16 cellular contexts compared by ENCODE assay signal in the genomic region with DNA sequence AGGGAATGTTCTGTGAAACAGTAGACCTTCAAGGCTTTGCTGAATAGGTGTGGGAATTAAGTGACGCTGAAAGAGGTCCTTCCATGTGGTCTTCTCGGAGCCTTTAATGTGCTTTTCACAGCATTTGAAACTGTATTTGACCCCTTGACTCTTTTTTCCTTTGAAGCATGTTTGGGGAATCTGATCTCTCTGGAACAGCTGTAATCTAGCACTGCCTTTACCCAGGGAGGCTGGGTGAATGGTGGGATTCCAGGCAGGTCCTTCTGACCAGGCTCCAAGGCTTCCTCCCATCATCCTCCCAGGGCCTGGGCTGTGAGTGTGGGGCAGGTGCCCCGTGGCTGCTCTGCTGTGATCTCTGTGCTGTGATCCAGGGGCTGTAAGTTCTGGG. TPM values are rescaled to one million over a fixed set of nuclear protein-coding genes. Genes with fewer than 3 reads are reported as not detected.
DNase-seq lines count a peak whose midpoint lies in the region; ATAC-seq and TF ChIP-seq lines count a peak whose summit lies in the region.
"Had no signal": no experiment of that assay in that cellular context is flagged by ENCODE, and none has a peak within 500 bp of the region (broad histone marks: within the 10 kb centered on the region; RNA-seq: fewer than 3 reads in every experiment).

No MANE protein-coding gene starts in this region.

- WGBS in sigmoid colon, 2 donors: 64 to 74% methylated on average over 3 of the region's 3 CpGs

- ATAC-seq in activated CD4-positive, alpha-beta T cell treated with anti-CD3 and anti-CD28 coated beads for 36 hours: no peak
- no peak for ATAC-seq in central memory CD8-positive, alpha-beta T cell (replicated peaks; ENCODE audit: extremely low read depth, poor library complexity, severe bottlenecking)
- no peak for ATAC-seq in HG02678 (IDR thresholded peaks at IDR 0.05; ENCODE audit: unreplicated experiment)
- ATAC-seq: A549, gastroesophageal sphincter had no signal

- H3K9me3 ChIP-seq in Loucy (ENCODE audit: insufficient read depth, low read depth, low read length): no peaks in the 10 kb centered on the region
- no peaks in the 10 kb centered on the region for H3K9me3 ChIP-seq in neural progenitor cell (ENCODE audit: low read depth)
- no peaks in the 10 kb centered on the region for H3K9me3 ChIP-seq in sigmoid colon
- H3K9me3 ChIP-seq: A549, gastroesophageal sphincter, SJSA1, upper lobe of right lung had no signal

- no peaks in the 10 kb centered on the region for H3K9me2 ChIP-seq in Loucy (replicated peaks; ENCODE audit: low read depth, low read length)

- TF ChIP-seq CTCF in Loucy (conservative IDR thresholded peaks at IDR 0.05; ENCODE audit: low read length): no peak
- TF ChIP-seq CTCF in neural progenitor cell (IDR thresholded peaks at IDR 0.05): no peak
- TF ChIP-seq CTCF in sigmoid colon (IDR thresholded peaks at IDR 0.05): no peak

- CTCF ChIA-PET in activated CD4-positive, alpha-beta T cell treated with anti-CD3 and anti-CD28 coated beads for 36 hours (lab: Charles Lee): interaction anchor here (0.6 to 3.7 kb wide), 7 partner anchors 8 to 1437 kb away, joined by 3 to 26 read pairs (median 3); a partner anchor contains a TSS

- H3K79me2 ChIP-seq in Loucy (ENCODE audit: insufficient read depth, low read length): peaks cover 96% of the 10 kb centered on the region
- no peaks in the 10 kb centered on the region for H3K79me2 ChIP-seq in neural progenitor cell (ENCODE audit: low read depth)

- no peak for TF ChIP-seq POLR2A in sigmoid colon (IDR thresholded peaks at IDR 0.05)

- H3K4me1 ChIP-seq in Loucy (ENCODE audit: insufficient read depth, low read length, poor library complexity, severe bottlenecking) (peaks cover 79% of the 10 kb centered on the region), neural progenitor cell (no peaks in the 10 kb centered on the region), sigmoid colon (no peaks in the 10 kb centered on the region)
- H3K4me1 ChIP-seq: A549, gastroesophageal sphincter, SJSA1, upper lobe of right lung had no signal

- H4K20me1 ChIP-seq in Loucy (ENCODE audit: insufficient read depth, low read length, poor library complexity, severe bottlenecking) (peaks cover 33% of the 10 kb centered on the region), neural progenitor cell (ENCODE audit: low read depth) (no peaks in the 10 kb centered on the region)

- peak overlapping the region; percentile 95 for H3K4me3 ChIP-seq in Loucy (ENCODE audit: low read length, poor library complexity, severe bottlenecking)
- no peak overlapping the region for H3K4me3 ChIP-seq in neural progenitor cell
- no peak overlapping the region for H3K4me3 ChIP-seq in sigmoid colon
- H3K4me3 ChIP-seq: A549, gastroesophageal sphincter, SJSA1, upper lobe of right lung had no signal

- H3F3A ChIP-seq in Loucy (ENCODE audit: low read depth): peaks cover 9% of the 10 kb centered on the region; the same call in 1 of the 2 replicates
- H3F3A ChIP-seq in neural progenitor cell (ENCODE audit: low read depth): no peaks in the 10 kb centered on the region

- H2AFZ ChIP-seq in Loucy (ENCODE audit: low read length) (no peak overlapping the region), neural progenitor cell (replicated peaks) (no peak overlapping the region)

- peaks cover 5% of the 10 kb centered on the region for H3K27me3 ChIP-seq in Loucy (ENCODE audit: insufficient read depth, low read length, poor library complexity, severe bottlenecking)
- no peaks in the 10 kb centered on the region for H3K27me3 ChIP-seq in neural progenitor cell
- no peaks in the 10 kb centered on the region for H3K27me3 ChIP-seq in sigmoid colon
- H3K27me3 ChIP-seq: gastroesophageal sphincter, upper lobe of right lung had no signal

- DNase-seq in activated CD4-positive, alpha-beta T cell treated with anti-CD3 and anti-CD28 coated beads for 36 hours: peak; percentile 9
- no peak for DNase-seq in activated CD4-positive, alpha-beta T cell treated with anti-CD3 and anti-CD28 coated beads for 48 hours
- no peak for DNase-seq in central memory CD8-positive, alpha-beta T cell (ENCODE audit: low spot score in 2 of 2)
- DNase-seq in neural progenitor cell (ENCODE audit: low spot score): no peak
- DNase-seq in ecto neural progenitor cell (ENCODE audit: low spot score): no peak
- DNase-seq in sigmoid colon: no peak
- DNase-seq: NCI-H1694, nucleus accumbens had no signal

- no peak for TF ChIP-seq EP300 in sigmoid colon (IDR thresholded peaks at IDR 0.05)

- H3K36me3 ChIP-seq in Loucy (ENCODE audit: insufficient read depth, low read length) (peaks cover 14% of the 10 kb centered on the region), neural progenitor cell (no peaks in the 10 kb centered on the region), sigmoid colon (no peaks in the 10 kb centered on the region)
- H3K36me3 ChIP-seq: gastroesophageal sphincter, SJSA1, upper lobe of right lung had no signal

- H3K27ac ChIP-seq in neural progenitor cell (no peak overlapping the region), sigmoid colon (no peak overlapping the region)
- H3K27ac ChIP-seq: A549, gastroesophageal sphincter, SJSA1, upper lobe of right lung had no signal

- intact Hi-C loops in activated CD4-positive, alpha-beta T cell treated with anti-CD3 and anti-CD28 coated beads for 36 hours (cut with DNase I, micrococcal nuclease): loop anchor here (2.0 to 10.0 kb wide), 3 partner anchors 27 to 1617 kb away; a partner anchor contains a TSS
- intact Hi-C loops in sigmoid colon (cut with DNase I): no loop called here

- H3K36me3 Mint-ChIP-seq in activated CD4-positive, alpha-beta T cell treated with anti-CD3 and anti-CD28 coated beads for 36 hours (ENCODE audit: low read depth): peaks cover 62% of the 10 kb centered on the region
- H3K36me3 Mint-ChIP-seq in central memory CD8-positive, alpha-beta T cell (ENCODE audit: insufficient read depth): peaks cover 57% of the 10 kb centered on the region
- no peaks in the 10 kb centered on the region for H3K36me3 Mint-ChIP-seq in neural progenitor cell

- H3K9ac ChIP-seq in Loucy (ENCODE audit: low read depth, low read length, poor library complexity, severe bottlenecking): peak overlapping the region; percentile 99
- no peak overlapping the region for H3K9ac ChIP-seq in neural progenitor cell

- POLR2A ChIA-PET in activated CD4-positive, alpha-beta T cell treated with anti-CD3 and anti-CD28 coated beads for 36 hours (lab: Charles Lee): interaction anchor here (1.8 kb wide), 1 partner anchor 11 kb away, joined by 6 read pairs; no protein-coding TSS in a partner anchor

- no peaks in the 10 kb centered on the region for H3K27me3 Mint-ChIP-seq in activated CD4-positive, alpha-beta T cell treated with anti-CD3 and anti-CD28 coated beads for 36 hours
- no peaks in the 10 kb centered on the region for H3K27me3 Mint-ChIP-seq in central memory CD8-positive, alpha-beta T cell
- H3K27me3 Mint-ChIP-seq in neural progenitor cell (ENCODE audit: insufficient read depth, low read depth): peaks cover 2% of the 10 kb centered on the region

- H3K27ac Mint-ChIP-seq in activated CD4-positive, alpha-beta T cell treated with anti-CD3 and anti-CD28 coated beads for 36 hours: peak overlapping the region; percentile 95
- peak overlapping the region; percentile 97 for H3K27ac Mint-ChIP-seq in central memory CD8-positive, alpha-beta T cell (ENCODE audit: low read depth)
- peak overlapping the region; percentile 12 for H3K27ac Mint-ChIP-seq in neural progenitor cell

- no peaks in the 10 kb centered on the region for H3K9me3 Mint-ChIP-seq in activated CD4-positive, alpha-beta T cell treated with anti-CD3 and anti-CD28 coated beads for 36 hours (ENCODE audit: low read depth)
- no peaks in the 10 kb centered on the region for H3K9me3 Mint-ChIP-seq in central memory CD8-positive, alpha-beta T cell
- no peaks in the 10 kb centered on the region for H3K9me3 Mint-ChIP-seq in neural progenitor cell

- H3K4me2 ChIP-seq in Loucy (ENCODE audit: low read depth, low read length, poor library complexity, severe bottlenecking) (peak overlapping the region; percentile 92), neural progenitor cell (no peak overlapping the region)
- H3K4me2 ChIP-seq: A549 had no signal

- H3K4me3 Mint-ChIP-seq in activated CD4-positive, alpha-beta T cell treated with anti-CD3 and anti-CD28 coated beads for 36 hours: peak overlapping the region; percentile 71
- H3K4me3 Mint-ChIP-seq in central memory CD8-positive, alpha-beta T cell: peak overlapping the region; percentile 97
- H3K4me3 Mint-ChIP-seq in neural progenitor cell: no peak overlapping the region

- peaks cover 71% of the 10 kb centered on the region for H3K4me1 Mint-ChIP-seq in activated CD4-positive, alpha-beta T cell treated with anti-CD3 and anti-CD28 coated beads for 36 hours
- peaks cover 87% of the 10 kb centered on the region for H3K4me1 Mint-ChIP-seq in central memory CD8-positive, alpha-beta T cell
- peaks cover 17% of the 10 kb centered on the region for H3K4me1 Mint-ChIP-seq in neural progenitor cell

RNA-seq across cellular contexts. Expression of a gene that starts 4.2 kb away (rescaled TPM):
- total RNA-seq in activated CD4-positive, alpha-beta T cell treated with anti-CD3 and anti-CD28 coated beads for 36 hours: 100 to 1,000 TPM; 153 to 156 TPM
- 0.37 TPM in 1 of 2 replicates, not detected in the other for total RNA-seq in neural progenitor cell (ENCODE audit: low replicate concordance)
- 1 to 10 TPM; 1.3 to 4.3 (median 2.2) TPM for total RNA-seq in sigmoid colon
- 10 to 100 TPM in 1 of 3 donors, not detected in 2; 28.0 TPM for polyA plus RNA-seq in sigmoid colon
- total RNA-seq: lung microvascular endothelial cell, NCI-H460, SJSA1 had no signal

RNA-seq across cellular contexts. Expression of a gene that starts 48.1 kb away (rescaled TPM):
- 1 to 10 TPM; 7.4 to 8.9 TPM for total RNA-seq in activated CD4-positive, alpha-beta T cell treated with anti-CD3 and anti-CD28 coated beads for 36 hours
- total RNA-seq in neural progenitor cell (ENCODE audit: low replicate concordance) (3.3 and 6.2 TPM in 2 replicates), sigmoid colon (10 to 100 TPM in 1 of 4 donors, 1 to 10 TPM in 2, not detected in 1; 6.0 to 22.7 (median 6.3) TPM)
- 1 to 10 TPM in 2 of 3 donors, not detected in 1; 2.9 to 4.2 TPM for polyA plus RNA-seq in sigmoid colon

RNA-seq across cellular contexts. Expression of a gene that starts 53.8 kb away (rescaled TPM):
- total RNA-seq in activated CD4-positive, alpha-beta T cell treated with anti-CD3 and anti-CD28 coated beads for 36 hours: 100 to 1,000 TPM in 1 of 2 experiments, 10 to 100 TPM in 1; 92.0 to 124 TPM
- 42.9 and 73.2 TPM in 2 replicates for total RNA-seq in neural progenitor cell (ENCODE audit: low replicate concordance)
- 10 to 100 TPM; 63.0 to 85.3 (median 77.6) TPM for total RNA-seq in sigmoid colon
- polyA plus RNA-seq in sigmoid colon: 10 to 100 TPM; 55.3 to 75.4 (median 67.5) TPM

Comparison
In these comparisons a context has a peak if more than half of its experiments do, and no peak if none do; other contexts are left out.
1. H3K27ac Mint-ChIP-seq: peak in every context shown above with its lines; median percentile 97 in central memory CD8-positive, alpha-beta T cell; 95 in activated CD4-positive, alpha-beta T cell treated with anti-CD3 and anti-CD28 coated beads for 36 hours; 12 in neural progenitor cell.
2. RNA of a gene that starts 4.2 kb away (total RNA-seq): 153 to 156 TPM in activated CD4-positive, alpha-beta T cell treated with anti-CD3 and anti-CD28 coated beads for 36 hours; 1.3 to 4.3 TPM in sigmoid colon and 0.37 TPM in neural progenitor cell; every median in the first group is over 10 times any median in the second.